Comparison of ENCODE assay signal across 31 cellular contexts in genomic region chrX:135741192-135741715, GRCh38. TPM values are rescaled to one million over a fixed set of nuclear protein-coding genes. Genes with fewer than 3 reads are reported as not detected.
"Had no signal": no experiment of that assay in that cellular context is flagged by ENCODE, and none has a peak within 500 bp of the region (broad histone marks: within the 10 kb centered on the region; RNA-seq: fewer than 3 reads in every experiment).

No MANE protein-coding gene starts in this region.

- H3K36me3 Mint-ChIP-seq: activated naive CD8-positive, alpha-beta T cell treated with anti-CD3 and anti-CD28 coated beads for 36 hours had no signal

- H3K9me3 Mint-ChIP-seq: activated CD4-positive, alpha-beta T cell treated with anti-CD3 and anti-CD28 coated beads, Interleukin-2, amount 10 ng/mL, durations not matched to agents 24 days and 14 days; activated CD8-positive, alpha-beta T cell treated with anti-CD3 and anti-CD28 coated beads for 36 hours; activated naive CD8-positive, alpha-beta T cell treated with anti-CD3 and anti-CD28 coated beads for 36 hours; activated T-cell treated with anti-CD3 and anti-CD28 coated beads, Interleukin-2, amount 50 U/mL, for 72 hours; activated T-helper 17 cell treated with anti-CD3 and anti-CD28 coated beads, Interleukin-2, amount 50 U/mL, for 72 hours; T-helper 2 cell treated with Interferon-gamma antibody and Interleukin-4, amounts not matched to agents 5 μg/mL and 100 μg/mL, for 36 hours had no signal

- H3K9me3 ChIP-seq: colonic mucosa had no signal

- FAIRE-seq: RCC 7860, TTC549 had no signal

- H3K27ac ChIP-seq: brain microvascular endothelial cell, colonic mucosa, PC-9, RWPE1 had no signal

- DNase-seq: activated naive CD4-positive, alpha-beta T cell; amniotic stem cell; brain microvascular endothelial cell; central memory CD4-positive, alpha-beta T cell; Kasumi-1; NCI-H1436 treated with DMSO at 0.1 percent for 48 hours; NCI-H1694 treated with DMSO at 0.1 percent for 48 hours; NCI-H2029; NCI-H2107; NCI-H2171; NCI-H524; NK-92 treated with Interleukin-12 subunit alpha and Interleukin-12 subunit beta, amount 100 ng/mL, for 24 hours; SIG-M5; SW 1271 had no signal

- H3K4me3 ChIP-seq: colonic mucosa, PC-9 had no signal

- H3K36me3 ChIP-seq: brain microvascular endothelial cell, colonic mucosa had no signal

- H3K27ac Mint-ChIP-seq: activated CD4-positive, alpha-beta T cell treated with anti-CD3 and anti-CD28 coated beads, Interleukin-2, amount 10 ng/mL, durations not matched to agents 24 days and 14 days; activated CD8-positive, alpha-beta T cell treated with anti-CD3 and anti-CD28 coated beads for 36 hours; activated naive CD8-positive, alpha-beta T cell treated with anti-CD3 and anti-CD28 coated beads for 36 hours; activated T-cell treated with anti-CD3 and anti-CD28 coated beads, Interleukin-2, amount 50 U/mL, for 72 hours; activated T-helper 17 cell treated with anti-CD3 and anti-CD28 coated beads, Interleukin-2, amount 50 U/mL, for 72 hours; T-helper 2 cell treated with Interferon-gamma antibody and Interleukin-4, amounts not matched to agents 5 μg/mL and 100 μg/mL, for 36 hours had no signal

- H3K4me1 Mint-ChIP-seq: activated CD4-positive, alpha-beta T cell treated with anti-CD3 and anti-CD28 coated beads, Interleukin-2, amount 10 ng/mL, durations not matched to agents 24 days and 14 days; activated naive CD8-positive, alpha-beta T cell treated with anti-CD3 and anti-CD28 coated beads for 36 hours; activated T-helper 17 cell treated with anti-CD3 and anti-CD28 coated beads, Interleukin-2, amount 50 U/mL, for 72 hours had no signal

- ATAC-seq: Right ventricle myocardium inferior had no signal

- H3K27me3 Mint-ChIP-seq: activated CD8-positive, alpha-beta T cell treated with anti-CD3 and anti-CD28 coated beads for 36 hours; activated naive CD8-positive, alpha-beta T cell treated with anti-CD3 and anti-CD28 coated beads for 36 hours; activated T-helper 17 cell treated with anti-CD3 and anti-CD28 coated beads, Interleukin-2, amount 50 U/mL, for 72 hours had no signal

- H3K4me2 ChIP-seq: PC-9 had no signal

- H3K4me3 Mint-ChIP-seq: activated CD8-positive, alpha-beta T cell treated with anti-CD3 and anti-CD28 coated beads for 36 hours; activated T-helper 17 cell treated with anti-CD3 and anti-CD28 coated beads, Interleukin-2, amount 50 U/mL, for 72 hours had no signal

- H3K27me3 ChIP-seq: brain microvascular endothelial cell, colonic mucosa had no signal

- H2AFZ ChIP-seq: PC-9 had no signal

- H3K4me1 ChIP-seq: colonic mucosa had no signal

RNA-seq across cellular contexts. Expression of gene CT45A3, which starts 26.7 kb away (rescaled TPM):
- total RNA-seq: activated CD4-positive, alpha-beta T cell treated with anti-CD3 and anti-CD28 coated beads, Interleukin-2, amount 10 ng/mL, durations not matched to agents 24 days and 14 days; activated CD8-positive, alpha-beta memory T cell treated with anti-CD3 and anti-CD28 coated beads for 36 hours; activated CD8-positive, alpha-beta T cell treated with anti-CD3 and anti-CD28 coated beads for 36 hours; activated naive CD8-positive, alpha-beta T cell treated with anti-CD3 and anti-CD28 coated beads for 36 hours; activated T-cell treated with anti-CD3 and anti-CD28 coated beads, Interleukin-2, amount 50 U/mL, for 72 hours; activated T-helper 17 cell treated with anti-CD3 and anti-CD28 coated beads, Interleukin-2, amount 50 U/mL, for 72 hours; aorta; cerebellum; colonic mucosa; OCI-LY7; PC-9; Right ventricle myocardium inferior; T-helper 1 cell treated with Interleukin-12 subunit alpha and Interleukin-12 subunit beta and Interleukin-4 antibody, amounts not matched to agents 30 ng/mL and 1 ng/mL, for 36 hours had no signal
- polyA plus RNA-seq: aorta had no signal

RNA-seq across cellular contexts. Expression of gene CT45A1, which starts 27.8 kb away (rescaled TPM):
- total RNA-seq: activated CD4-positive, alpha-beta T cell treated with anti-CD3 and anti-CD28 coated beads, Interleukin-2, amount 10 ng/mL, durations not matched to agents 24 days and 14 days; activated CD8-positive, alpha-beta memory T cell treated with anti-CD3 and anti-CD28 coated beads for 36 hours; activated CD8-positive, alpha-beta T cell treated with anti-CD3 and anti-CD28 coated beads for 36 hours; activated naive CD8-positive, alpha-beta T cell treated with anti-CD3 and anti-CD28 coated beads for 36 hours; activated T-cell treated with anti-CD3 and anti-CD28 coated beads, Interleukin-2, amount 50 U/mL, for 72 hours; activated T-helper 17 cell treated with anti-CD3 and anti-CD28 coated beads, Interleukin-2, amount 50 U/mL, for 72 hours; aorta; cerebellum; colonic mucosa; OCI-LY7; PC-9; Right ventricle myocardium inferior; T-helper 1 cell treated with Interleukin-12 subunit alpha and Interleukin-12 subunit beta and Interleukin-4 antibody, amounts not matched to agents 30 ng/mL and 1 ng/mL, for 36 hours had no signal
- polyA plus RNA-seq: aorta had no signal

RNA-seq across cellular contexts. Expression of gene CT45A5, which starts 44.0 kb away (rescaled TPM):
- total RNA-seq: activated CD4-positive, alpha-beta T cell treated with anti-CD3 and anti-CD28 coated beads, Interleukin-2, amount 10 ng/mL, durations not matched to agents 24 days and 14 days; activated CD8-positive, alpha-beta memory T cell treated with anti-CD3 and anti-CD28 coated beads for 36 hours; activated CD8-positive, alpha-beta T cell treated with anti-CD3 and anti-CD28 coated beads for 36 hours; activated naive CD8-positive, alpha-beta T cell treated with anti-CD3 and anti-CD28 coated beads for 36 hours; activated T-helper 17 cell treated with anti-CD3 and anti-CD28 coated beads, Interleukin-2, amount 50 U/mL, for 72 hours; aorta; cerebellum; colonic mucosa; OCI-LY7; PC-9; Right ventricle myocardium inferior; T-helper 1 cell treated with Interleukin-12 subunit alpha and Interleukin-12 subunit beta and Interleukin-4 antibody, amounts not matched to agents 30 ng/mL and 1 ng/mL, for 36 hours had no signal
- polyA plus RNA-seq: aorta had no signal
